1 cellular context compared by ENCODE assay signal in genomic region chr22:37526376-37526775, GRCh38.
TF ChIP-seq lines count a peak whose summit lies in the region.

No MANE protein-coding gene starts in this region.

TF ChIP-seq in SK-N-SH treated with all-trans-retinoic acid at 6 μM for 48 hours, 23 proteins besides CTCF, POLR2A, EP300 and RAD21 (continued from another document):
- TF ChIP-seq PATZ1 (CRISPR knock-in tag; IDR thresholded peaks at IDR 0.05; ENCODE audit: borderline replicate concordance): no peak
- no peak for TF ChIP-seq ZNF70 (CRISPR knock-in tag; IDR thresholded peaks at IDR 0.05)
